ENCODE assay signal across 15 cellular contexts in genomic region chr5:39203291-39203922, GRCh38. TPM values are rescaled to one million over a fixed set of nuclear protein-coding genes. Genes with fewer than 3 reads are reported as not detected.
A peak's percentile ranks its signal among the peaks of the same experiment; 100 is the strongest.
DNase-seq lines count a peak whose midpoint lies in the region; ATAC-seq and TF ChIP-seq lines count a peak whose summit lies in the region.
"Had no signal": no experiment of that assay in that cellular context is flagged by ENCODE, and none has a peak within 500 bp of the region (broad histone marks: within the 10 kb centered on the region; RNA-seq: fewer than 3 reads in every experiment).

No MANE protein-coding gene starts in this region.

- POLR2A ChIA-PET in CD4-positive, alpha-beta memory T cell (lab: Charles Lee; ENCODE audit: partially characterized antibody) = interaction anchor here (1.2 to 43.1 kb wide), 8 partner anchors 8 to 79 kb away, joined by 4 to 1810 read pairs (median 318); partner anchors contain the start of gene FYB1

- intact Hi-C loops in CD4-positive, alpha-beta memory T cell (cut with micrococcal nuclease) = loop anchor here (1.0 kb wide), 2 partner anchors 8 to 14 kb away; no protein-coding TSS in a partner anchor
- intact Hi-C loops in natural killer cell (cut with micrococcal nuclease) = loop anchor here (2.0 kb wide), 1 partner anchor 13 kb away; no protein-coding TSS in a partner anchor
- intact Hi-C loops in Right ventricle myocardium superior (cut with DNase I) = no loop called here

- TF ChIP-seq CTCF in natural killer cell (IDR thresholded peaks at IDR 0.05) = no peak

- no peaks in the 10 kb centered on the region for H3K36me3 ChIP-seq in CD4-positive, alpha-beta memory T cell (ENCODE audit: insufficient read depth, low read length)

- H3K27ac ChIP-seq in CD4-positive, alpha-beta memory T cell (ENCODE audit: low read depth, low read length) = peak overlapping the region; percentile 84

- no peaks in the 10 kb centered on the region for H3K9me3 ChIP-seq in CD4-positive, alpha-beta memory T cell (ENCODE audit: control insufficient read depth in 1 of 2, low read length in 2 of 2)

- peaks cover 34 to 57% (median 47%) of the 10 kb centered on the region in 4 donors for H3K4me1 Mint-ChIP-seq in CD4-positive, alpha-beta memory T cell
- peaks cover 83 to 92% of the 10 kb centered on the region in 2 donors for H3K4me1 Mint-ChIP-seq in natural killer cell

- peak overlapping the region; percentile 94 to 100 (median 98) for H3K4me3 Mint-ChIP-seq in CD4-positive, alpha-beta memory T cell
- peak overlapping the region; percentile 88 for H3K4me3 Mint-ChIP-seq in natural killer cell

- ATAC-seq in activated naive CD4-positive, alpha-beta T cell treated with anti-CD3 and anti-CD28 coated beads, Interleukin-2, amount 50 U/mL, for 72 hours = no peak
- peak in 2 of 3 donors; percentile 31 to 34 for ATAC-seq in natural killer cell
- no peak for ATAC-seq in GM19455 (IDR thresholded peaks at IDR 0.05; ENCODE audit: unreplicated experiment)
- ATAC-seq in Right ventricle myocardium superior (ENCODE audit: poor library complexity) = no peak

- H3K9me3 Mint-ChIP-seq in CD4-positive, alpha-beta memory T cell = no peaks in the 10 kb centered on the region
- no peaks in the 10 kb centered on the region for H3K9me3 Mint-ChIP-seq in activated naive CD4-positive, alpha-beta T cell treated with anti-CD3 and anti-CD28 coated beads, Interleukin-2, amount 50 U/mL, for 72 hours
- H3K9me3 Mint-ChIP-seq in natural killer cell = no peaks in the 10 kb centered on the region

- peaks cover 27 to 36% of the 10 kb centered on the region in 2 donors for H3K36me3 Mint-ChIP-seq in CD4-positive, alpha-beta memory T cell
- H3K36me3 Mint-ChIP-seq in activated naive CD4-positive, alpha-beta T cell treated with anti-CD3 and anti-CD28 coated beads, Interleukin-2, amount 50 U/mL, for 72 hours = peaks cover 27 to 31% of the 10 kb centered on the region in 2 donors
- no peaks in the 10 kb centered on the region for H3K36me3 Mint-ChIP-seq in natural killer cell

- no peaks in the 10 kb centered on the region for H3K27me3 Mint-ChIP-seq in CD4-positive, alpha-beta memory T cell
- no peaks in the 10 kb centered on the region for H3K27me3 Mint-ChIP-seq in natural killer cell (ENCODE audit: low read depth in 2 of 2)

- CTCF ChIA-PET in CD4-positive, alpha-beta memory T cell (lab: Charles Lee; ENCODE audit: partially characterized antibody) = interaction anchor here (0.8 to 19.4 kb wide), 7 partner anchors 9 to 79 kb away, joined by 3 to 313 read pairs (median 32); partner anchors contain the start of gene FYB1

- peaks cover 51% of the 10 kb centered on the region for H3K4me1 ChIP-seq in CD4-positive, alpha-beta memory T cell (ENCODE audit: insufficient read depth, low read length)

- H3K27ac Mint-ChIP-seq in CD4-positive, alpha-beta memory T cell = peak overlapping the region; percentile 91 to 99 (median 96)
- H3K27ac Mint-ChIP-seq in activated naive CD4-positive, alpha-beta T cell treated with anti-CD3 and anti-CD28 coated beads, Interleukin-2, amount 50 U/mL, for 72 hours = peak overlapping the region; percentile 96 to 99
- peak overlapping the region; percentile 96 to 98 for H3K27ac Mint-ChIP-seq in natural killer cell

- no peaks in the 10 kb centered on the region for H3K27me3 ChIP-seq in CD4-positive, alpha-beta memory T cell (ENCODE audit: insufficient read depth, low read length)

- H3K4me3 ChIP-seq in CD4-positive, alpha-beta memory T cell (ENCODE audit: low read length in 2 of 2) = peak overlapping the region; percentile 74 to 96
- H3K4me3 ChIP-seq in Jurkat, Clone E6-1 (ENCODE audit: low read length) = peak overlapping the region; percentile 77

- peak in 1 of 5 donors; percentile 31 for DNase-seq in CD4-positive, alpha-beta memory T cell
- no peak for DNase-seq in Jurkat, Clone E6-1 (ENCODE audit: low read depth, low spot score)
- no peak for DNase-seq in activated naive CD4-positive, alpha-beta T cell treated with anti-CD3 and anti-CD28 coated beads, Interleukin-2, amount 50 U/mL, for 72 hours (ENCODE audit: low spot score in 2 of 2)
- DNase-seq in natural killer cell (no peak), DMS153 (lab: John Stamatoyannopoulos, UW) (no peak), NCI-H524 (lab: John Stamatoyannopoulos, UW) (no peak), Right ventricle myocardium superior (no peak)
- DNase-seq: activated CD8-positive, alpha-beta memory T cell treated with anti-CD3 and anti-CD28 coated beads, Interleukin-2, amount 50 U/mL, for 4 hours; aorta; C1 segment of cervical spinal cord; EL; erythroblast; IMR-90; stimulated activated naive CD4-positive, alpha-beta T cell treated with Interleukin-2 at 50 U/mL for 16 hours had no signal

RNA-seq across cellular contexts. Expression of gene FYB1, which starts 16.0 kb away (rescaled TPM):
- 100 to 1,000 TPM; 571 to 596 TPM for total RNA-seq in CD4-positive, alpha-beta memory T cell
- 100 to 1,000 TPM; 184 to 414 TPM for polyA plus RNA-seq in CD4-positive, alpha-beta memory T cell
- 3.7 TPM for polyA plus RNA-seq in Jurkat, Clone E6-1 (2012; ENCODE audit: insufficient read depth, insufficient read length)
- total RNA-seq in activated naive CD4-positive, alpha-beta T cell treated with anti-CD3 and anti-CD28 coated beads, Interleukin-2, amount 50 U/mL, for 72 hours = 100 to 1,000 TPM; 161 to 168 TPM
- 100 to 1,000 TPM; 277 to 340 (median 295) TPM for total RNA-seq in natural killer cell
- 4.2 TPM for total RNA-seq in Right ventricle myocardium superior
- total RNA-seq: IMR-90 had no signal
- polyA plus RNA-seq: IMR-90 had no signal

Comparison
In these comparisons a context has a peak if more than half of its experiments do, and no peak if none do; other contexts are left out.
1. ATAC-seq: peak in natural killer cell (2 of 3); none in activated naive CD4-positive, alpha-beta T cell treated with anti-CD3 and anti-CD28 coated beads, Interleukin-2, amount 50 U/mL, for 72 hours (0 of 2), GM19455 (single experiment) and Right ventricle myocardium superior (single experiment).
2. RNA of gene FYB1, which starts 16.0 kb away (total RNA-seq): 571 to 596 TPM in CD4-positive, alpha-beta memory T cell, 277 to 340 TPM in natural killer cell and 161 to 168 TPM in activated naive CD4-positive, alpha-beta T cell treated with anti-CD3 and anti-CD28 coated beads, Interleukin-2, amount 50 U/mL, for 72 hours; 4.2 TPM in Right ventricle myocardium superior (single experiment); every median in the first group is over 10 times any median in the second.
3. Peak in every context shown above with its lines, with median percentiles within 50 percentile points of each other: H3K27ac Mint-ChIP-seq.